In the genomic region with DNA sequence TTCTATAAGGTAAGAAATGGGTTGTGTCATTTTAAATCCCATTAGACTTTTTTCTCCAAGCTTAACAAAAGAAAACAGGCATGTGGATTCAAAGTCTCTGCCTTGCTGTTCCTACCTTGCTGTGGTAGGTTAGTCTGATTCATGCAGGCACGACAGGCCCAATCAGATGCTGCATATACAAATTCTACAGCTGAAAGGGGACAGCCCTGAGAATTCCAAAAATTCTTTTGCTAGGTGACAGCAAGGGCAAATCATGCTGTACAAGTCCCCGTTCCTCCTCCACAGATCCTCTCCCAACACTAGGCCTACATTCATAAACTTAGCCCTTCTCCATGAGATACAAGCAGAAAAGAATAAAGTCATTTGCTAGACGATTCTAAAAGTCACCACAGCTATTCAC, we compare ENCODE assay signal across 1 cellular context.
TF ChIP-seq lines count a peak whose summit lies in the region.

No MANE protein-coding gene starts in this region.

TF ChIP-seq in HepG2, 621 proteins besides CTCF, POLR2A, EP300 and RAD21:
- TF ChIP-seq, protein P1, sequence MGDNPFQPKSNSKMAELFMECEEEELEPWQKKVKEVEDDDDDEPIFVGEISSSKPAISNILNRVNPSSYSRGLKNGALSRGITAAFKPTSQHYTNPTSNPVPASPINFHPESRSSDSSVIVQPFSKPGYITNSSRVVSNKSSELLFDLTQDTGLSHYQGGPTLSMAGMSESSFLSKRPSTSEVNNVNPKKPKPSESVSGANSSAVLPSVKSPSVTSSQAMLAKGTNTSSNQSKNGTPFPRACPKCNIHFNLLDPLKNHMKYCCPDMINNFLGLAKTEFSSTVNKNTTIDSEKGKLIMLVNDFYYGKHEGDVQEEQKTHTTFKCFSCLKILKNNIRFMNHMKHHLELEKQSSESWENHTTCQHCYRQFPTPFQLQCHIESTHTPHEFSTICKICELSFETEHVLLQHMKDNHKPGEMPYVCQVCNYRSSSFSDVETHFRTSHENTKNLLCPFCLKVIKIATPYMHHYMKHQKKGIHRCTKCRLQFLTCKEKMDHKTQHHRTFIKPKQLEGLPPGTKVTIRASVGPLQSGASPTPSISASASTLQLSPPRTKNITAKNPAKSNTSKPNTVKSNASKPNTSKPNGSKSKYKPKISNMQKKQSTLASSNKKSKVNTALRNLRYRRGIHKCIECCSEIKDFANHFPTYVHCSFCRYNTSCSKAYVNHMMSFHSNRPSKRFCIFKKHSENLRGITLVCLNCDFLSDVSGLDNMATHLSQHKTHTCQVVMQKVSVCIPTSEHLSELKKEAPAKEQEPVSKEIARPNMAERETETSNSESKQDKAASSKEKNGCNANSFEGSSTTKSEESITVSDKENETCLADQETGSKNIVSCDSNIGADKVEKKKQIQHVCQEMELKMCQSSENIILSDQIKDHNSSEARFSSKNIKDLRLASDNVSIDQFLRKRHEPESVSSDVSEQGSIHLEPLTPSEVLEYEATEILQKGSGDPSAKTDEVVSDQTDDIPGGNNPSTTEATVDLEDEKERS (CRISPR knock-in tag; IDR thresholded peaks at IDR 0.05), result no peak
- TF ChIP-seq ZNF7 (CRISPR knock-in tag; IDR thresholded peaks at IDR 0.05), result peak; percentile 43
TF ChIP-seq in HepG2: peak in this region for 1.
